ENCODE assay signal across 8 cellular contexts in the genomic region with DNA sequence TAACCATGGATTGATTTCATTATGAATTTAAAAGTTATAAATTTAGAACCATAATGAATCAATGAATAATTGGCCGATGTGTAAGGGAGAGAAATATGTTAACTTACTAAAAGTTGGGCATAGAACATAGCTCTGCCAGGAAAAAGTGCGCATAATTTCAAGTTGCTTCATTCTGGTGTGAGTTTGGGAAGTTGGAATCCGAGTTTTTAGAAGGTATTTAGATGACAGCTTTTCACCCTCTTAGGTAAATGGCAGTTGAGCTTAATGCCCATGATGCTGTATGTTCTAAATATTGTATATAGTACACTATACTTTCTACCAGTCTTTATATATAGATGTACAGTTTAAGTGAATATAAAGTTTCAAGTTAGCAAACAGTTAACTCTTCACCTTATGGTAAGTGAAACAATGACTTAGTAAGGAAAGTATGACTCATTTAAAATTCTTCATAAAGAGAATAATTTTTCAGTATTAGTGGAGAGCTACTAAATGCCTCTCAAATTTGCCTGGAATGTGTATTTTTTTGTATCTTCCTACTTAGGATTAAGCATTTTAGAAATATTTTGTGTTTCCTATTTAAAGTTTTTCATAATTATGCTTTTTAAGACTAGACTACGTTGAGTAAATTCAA. TPM values are rescaled to one million over a fixed set of nuclear protein-coding genes. Genes with fewer than 3 reads are reported as not detected.
A peak's percentile ranks its signal among the peaks of the same experiment; 100 is the strongest.
DNase-seq lines count a peak whose midpoint lies in the region; ATAC-seq, FAIRE-seq and TF ChIP-seq lines count a peak whose summit lies in the region.

No MANE protein-coding gene starts in this region.

- peaks cover 0 to 2% of the 10 kb centered on the region in 2 experiments; a peak in 2 of 5 replicates for H3K9me3 Mint-ChIP-seq in H9
- no peaks in the 10 kb centered on the region for H3K9me3 Mint-ChIP-seq in activated naive CD8-positive, alpha-beta T cell treated with anti-CD3 and anti-CD28 coated beads, Interleukin-2, amount 10 ng/mL, durations not matched to agents 7 days and 5 days

- no peak overlapping the region for H2BK15ac ChIP-seq in H9 (ENCODE audit: low read depth, low read length)

- no peak overlapping the region for H2BK120ac ChIP-seq in H9 (ENCODE audit: low read depth, low read length, poor library complexity, severe bottlenecking)

- H3K9me3 ChIP-seq in A549: no peaks in the 10 kb centered on the region
- H3K9me3 ChIP-seq in H9 (ENCODE audit: control insufficient read depth, low read depth, low read length): no peaks in the 10 kb centered on the region
- no peaks in the 10 kb centered on the region for H3K9me3 ChIP-seq in left lung

- H3K18ac ChIP-seq in H9 (ENCODE audit: insufficient read length, low read depth, low read length): no peak overlapping the region

- no peaks in the 10 kb centered on the region for H4K20me1 ChIP-seq in H9 (ENCODE audit: control insufficient read depth, insufficient read depth, insufficient read length)

- H3K27ac Mint-ChIP-seq in H9: no peak overlapping the region; a peak in 2 of 7 replicates
- peak overlapping the region; percentile 64 for H3K27ac Mint-ChIP-seq in activated naive CD8-positive, alpha-beta T cell treated with anti-CD3 and anti-CD28 coated beads, Interleukin-2, amount 10 ng/mL, durations not matched to agents 7 days and 5 days

- no peaks in the 10 kb centered on the region for H3K79me1 ChIP-seq in H9 (ENCODE audit: insufficient read depth, low read depth, low read length, poor library complexity, severe bottlenecking)

- no peak overlapping the region for H3K23ac ChIP-seq in H9 (ENCODE audit: insufficient read length, low read depth, low read length)

- H3T11ph ChIP-seq in H9 (ENCODE audit: low read length): no peak overlapping the region

- H3K4me1 ChIP-seq in A549 (peaks cover 22% of the 10 kb centered on the region), H9 (ENCODE audit: insufficient read depth, low read length) (peaks cover 7% of the 10 kb centered on the region; the same call in 1 of the 2 replicates), left lung (peaks cover 17 to 42% of the 10 kb centered on the region in 2 donors)

- peak overlapping the region; percentile 90 to 98 for H3K4me3 Mint-ChIP-seq in H9
- peak overlapping the region; percentile 99 for H3K4me3 Mint-ChIP-seq in activated naive CD8-positive, alpha-beta T cell treated with anti-CD3 and anti-CD28 coated beads, Interleukin-2, amount 10 ng/mL, durations not matched to agents 7 days and 5 days

- no peak overlapping the region for H4K8ac ChIP-seq in H9 (replicated peaks; ENCODE audit: insufficient read length, low read depth, low read length)

- no peak overlapping the region for H4K91ac ChIP-seq in H9 (ENCODE audit: insufficient read length, low read depth, low read length)

- TF ChIP-seq CTCF in A549 (IDR thresholded peaks at IDR 0.05): no peak
- no peak for TF ChIP-seq CTCF in H9 (conservative IDR thresholded peaks at IDR 0.05)
- TF ChIP-seq CTCF in left lung (IDR thresholded peaks at IDR 0.05): no peak

- DNase-seq in A549 (ENCODE audit: low read depth in 1 of 2, low spot score in 1 of 2) (no peak), H9 (no peak), left lung (no peak)
- DNase-seq in activated naive CD8-positive, alpha-beta T cell treated with anti-CD3 and anti-CD28 coated beads, Interleukin-2, amount 10 ng/mL, durations not matched to agents 7 days and 5 days: no peak
- DNase-seq in activated effector memory CD4-positive, alpha-beta T cell treated with Interleukin-2 at 50 U/mL for 16 hours: no peak

- H4K5ac ChIP-seq in H9 (ENCODE audit: insufficient read length, low read depth, low read length): no peak overlapping the region

- peaks cover 0 to 14% (median 2%) of the 10 kb centered on the region in 3 experiments; a peak in 6 of 7 replicates for H3K36me3 Mint-ChIP-seq in H9 (ENCODE audit: insufficient read depth in 1 of 3, low read depth in 3 of 3)
- peaks cover 10% of the 10 kb centered on the region for H3K36me3 Mint-ChIP-seq in activated naive CD8-positive, alpha-beta T cell treated with anti-CD3 and anti-CD28 coated beads, Interleukin-2, amount 10 ng/mL, durations not matched to agents 7 days and 5 days

- H3K27ac ChIP-seq in A549: peak overlapping the region; percentile 79 to 92; a peak in 4 of 6 replicates
- no peak overlapping the region for H3K27ac ChIP-seq in H9 (ENCODE audit: insufficient read length, low read depth, low read length)
- peak overlapping the region; percentile 97 for H3K27ac ChIP-seq in left lung

- no peaks in the 10 kb centered on the region for H3K27me3 Mint-ChIP-seq in H9 (ENCODE audit: low read depth)
- H3K27me3 Mint-ChIP-seq in activated naive CD8-positive, alpha-beta T cell treated with anti-CD3 and anti-CD28 coated beads, Interleukin-2, amount 10 ng/mL, durations not matched to agents 7 days and 5 days: no peaks in the 10 kb centered on the region

- POLR2A ChIA-PET in A549 (lab: Yijun Ruan, JAX): no interaction called here
- POLR2A ChIA-PET in activated naive CD8-positive, alpha-beta T cell treated with anti-CD3 and anti-CD28 coated beads, Interleukin-2, amount 10 ng/mL, durations not matched to agents 7 days and 5 days (lab: Charles Lee): interaction anchor here (0.7 to 3.2 kb wide), 6 partner anchors 26 to 456 kb away, joined by 3 to 23 read pairs (median 3); no protein-coding TSS in a partner anchor

- H3K56ac ChIP-seq in H9 (ENCODE audit: insufficient read length, low read depth, low read length): no peak overlapping the region

- H3K14ac ChIP-seq in H9 (ENCODE audit: insufficient read depth, low read length): no peak overlapping the region

- no peak overlapping the region for H2BK5ac ChIP-seq in H9 (ENCODE audit: insufficient read length, low read length)

- no peak for FAIRE-seq in A549 (lab: Jason Lieb, UNC)

- H2AK5ac ChIP-seq in H9 (ENCODE audit: insufficient read length, low read length): no peak overlapping the region

- H3K4me1 Mint-ChIP-seq in H9: peaks cover 9 to 16% of the 10 kb centered on the region in 2 experiments
- H3K4me1 Mint-ChIP-seq in activated naive CD8-positive, alpha-beta T cell treated with anti-CD3 and anti-CD28 coated beads, Interleukin-2, amount 10 ng/mL, durations not matched to agents 7 days and 5 days: peaks cover 20% of the 10 kb centered on the region

- no peak for TF ChIP-seq POLR2A in A549 (IDR thresholded peaks at IDR 0.05; ENCODE audit: low read length)

- 63% methylated on average over 4 of the region's 4 CpGs for WGBS in A549 (ENCODE audit: missing lambda C conversion rate)
- no CpG with 5 or more reads among the region's 4 CpGs for WGBS in H9 (ENCODE audit: extremely low coverage, insufficient read length, low lambda C conversion rate)

- intact Hi-C loops in left lung (cut with DNase I): no loop called here

- H2AFZ ChIP-seq in H9 (ENCODE audit: low read length): no peak overlapping the region

- H3K27me3 ChIP-seq in H9 (ENCODE audit: insufficient read depth, low read length) (no peaks in the 10 kb centered on the region), left lung (no peaks in the 10 kb centered on the region)

- ATAC-seq in A549: no peak
- ATAC-seq in activated naive CD8-positive, alpha-beta T cell treated with anti-CD3 and anti-CD28 coated beads, Interleukin-2, amount 10 ng/mL, durations not matched to agents 7 days and 5 days (ENCODE audit: low read depth): no peak
- ATAC-seq in left lung: no peak
- ATAC-seq in HG03432 (IDR thresholded peaks at IDR 0.05; ENCODE audit: unreplicated experiment): no peak
- ATAC-seq in GM21528 (IDR thresholded peaks at IDR 0.05; ENCODE audit: low FRiP score, unreplicated experiment): no peak
- ATAC-seq in HG03196 (IDR thresholded peaks at IDR 0.05; ENCODE audit: unreplicated experiment): no peak

- H3K4me3 ChIP-seq in A549: peak overlapping the region; percentile 72
- H3K4me3 ChIP-seq in left lung: peak overlapping the region; percentile 91 to 92

- H3K23me2 ChIP-seq in H9 (ENCODE audit: insufficient read length, low read depth, low read length, poor library complexity, severe bottlenecking): peaks cover 7% of the 10 kb centered on the region

- no peak for TF ChIP-seq EP300 in A549 (IDR thresholded peaks at IDR 0.05)

- H3K4ac ChIP-seq in H9 (ENCODE audit: low read depth, low read length): no peak overlapping the region

- H2BK20ac ChIP-seq in H9 (ENCODE audit: low read depth, low read length, poor library complexity, severe bottlenecking): no peak overlapping the region

- no peaks in the 10 kb centered on the region for H3K36me3 ChIP-seq in left lung

- H3K79me2 ChIP-seq in H9 (ENCODE audit: insufficient read depth, low read length): peaks cover 32% of the 10 kb centered on the region

- peak overlapping the region; percentile 91 for H3K4me2 ChIP-seq in A549
- H3K4me2 ChIP-seq in H9 (ENCODE audit: insufficient read depth, insufficient read length, low read length): peak overlapping the region; percentile 61

- CTCF ChIA-PET in A549 (lab: Yijun Ruan, JAX): interaction anchor here (0.8 to 2.6 kb wide), 5 partner anchors 11 to 238 kb away, joined by 3 to 11 read pairs (median 7); no protein-coding TSS in a partner anchor

- no peak overlapping the region for H3K9ac ChIP-seq in H9 (ENCODE audit: extremely low read depth, insufficient read length, low read length)

- TF ChIP-seq RAD21 in A549 (conservative IDR thresholded peaks at IDR 0.05 in 1 of 2, IDR thresholded peaks at IDR 0.05 in 1 of 2): no peak

- no peak overlapping the region for H2BK12ac ChIP-seq in H9 (ENCODE audit: insufficient read length, low read depth, low read length)

TF ChIP-seq in A549, 52 proteins besides CTCF, POLR2A, EP300 and RAD21:
- TF ChIP-seq FOSL2 (IDR thresholded peaks at IDR 0.05): no peak
- TF ChIP-seq FOSL2 (CRISPR knock-in tag; IDR thresholded peaks at IDR 0.05): peak; percentile 46; the same call in 1 of the 2 replicates
- TF ChIP-seq POLR2AphosphoS2 (conservative IDR thresholded peaks at IDR 0.05; ENCODE audit: low read length): no peak
TF ChIP-seq in A549: peak in this region for 1.

RNA-seq across cellular contexts. Expression of a gene that starts 1.6 kb away (rescaled TPM):
- polyA plus RNA-seq in A549 (2011; rRNA removed): 37.7 and 50.1 TPM in 2 replicates
- polyA plus RNA-seq in A549 (2012; cell fraction: cytosol; rRNA removed): 11.0 and 11.2 TPM in 2 replicates
- polyA plus RNA-seq in A549 (2012; cell fraction: nucleus; rRNA removed): 7.5 and 9.6 TPM in 2 replicates
- 24.1 to 25.1 TPM (median 24.6 TPM) in 3 replicates for polyA plus RNA-seq in A549 (2017; fragmentation: RNase III; extraction: RNeasy Plus Mini Kit Qiagen cat#74134 plus additional on column Dnase treatment)
- 5.9 and 6.3 TPM in 2 replicates for polyA minus RNA-seq in A549 (2011; rRNA and poly(A)+ RNA removed)
- 81.5 and 88.2 TPM in 2 replicates for total RNA-seq in H9 (2021)
- 10 to 100 TPM; 48.8 to 51.4 TPM for total RNA-seq in activated naive CD8-positive, alpha-beta T cell treated with anti-CD3 and anti-CD28 coated beads, Interleukin-2, amount 10 ng/mL, durations not matched to agents 7 days and 5 days
- 10 to 100 TPM; 28.2 to 39.3 TPM for total RNA-seq in left lung
